7 cellular contexts compared by ENCODE assay signal in the genomic region with DNA sequence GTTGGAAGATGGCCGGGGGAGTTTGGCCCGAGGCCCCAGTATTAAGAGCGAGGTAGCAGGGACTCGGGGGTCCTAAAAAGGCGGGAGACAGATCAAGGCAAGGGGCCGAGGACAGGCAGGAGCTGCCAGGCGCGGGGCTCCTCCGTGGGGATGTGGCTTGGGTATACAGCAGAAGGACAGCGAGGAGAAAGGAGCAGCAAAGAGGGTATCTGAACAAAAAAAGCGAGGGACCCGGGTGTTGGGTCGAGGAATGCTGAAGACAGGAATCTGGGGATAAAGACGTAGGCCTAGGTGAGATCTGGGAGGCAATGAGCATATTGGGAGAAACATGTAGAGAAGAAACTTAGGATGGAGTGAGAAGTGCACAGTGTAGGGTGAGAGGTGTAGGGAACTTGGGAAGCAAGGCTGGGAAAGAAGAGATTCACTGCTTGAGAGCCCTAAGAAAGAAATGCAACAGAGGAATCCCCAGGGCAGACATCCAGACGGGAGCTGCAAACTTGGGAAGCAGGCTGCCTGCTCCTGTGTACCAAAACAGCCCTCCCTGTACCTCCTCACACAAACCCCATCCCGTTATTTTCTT. TPM values are rescaled to one million over a fixed set of nuclear protein-coding genes. Genes with fewer than 3 reads are reported as not detected.
A peak's percentile ranks its signal among the peaks of the same experiment; 100 is the strongest.
DNase-seq lines count a peak whose midpoint lies in the region; ATAC-seq and TF ChIP-seq lines count a peak whose summit lies in the region.

No MANE protein-coding gene starts in this region.

- H3K36me3 Mint-ChIP-seq in naive thymus-derived CD4-positive, alpha-beta T cell, result peaks cover 0 to 3% (median 0%) of the 10 kb centered on the region in 5 donors

- peak overlapping the region; percentile 75 for H3K4me3 ChIP-seq in GM06990 (replicated peaks; ENCODE audit: low read depth, low read length)
- peak overlapping the region; percentile 65 to 97 for H3K4me3 ChIP-seq in HCT116 (replicated peaks in 1 of 2; ENCODE audit: low read depth in 1 of 2, low read length in 2 of 2)
- H3K4me3 ChIP-seq in epithelial cell of proximal tubule (ENCODE audit: low read depth, low read length), result peak overlapping the region; percentile 78
- peak overlapping the region; percentile 57 for H3K4me3 ChIP-seq in naive thymus-derived CD4-positive, alpha-beta T cell (ENCODE audit: low read length)

- no peaks in the 10 kb centered on the region for H3K9me3 Mint-ChIP-seq in naive thymus-derived CD4-positive, alpha-beta T cell

- no TSS peak for BruUV-seq in HCT116 (replicated peaks; lab: Mats Ljungman, UMichigan)

- no peaks in the 10 kb centered on the region for H3K79me2 ChIP-seq in HCT116 (ENCODE audit: insufficient read depth, low read length)

- POLR2A ChIA-PET in HCT116 (lab: Charles Lee), result interaction anchor here (0.7 to 1.2 kb wide), 2 partner anchors 32 to 269 kb away, joined by 5 to 6 read pairs; no protein-coding TSS in a partner anchor
- POLR2A ChIA-PET in naive thymus-derived CD4-positive, alpha-beta T cell (lab: Charles Lee), result interaction anchor here (1.2 to 1.5 kb wide), 3 partner anchors 12 to 179 kb away, joined by 3 to 8 read pairs (median 6); a partner anchor contains a TSS

- RAD21 ChIA-PET in HCT116 (lab: Charles Lee; ENCODE audit: low non-redundant PET in 1 of 2, low total read pairs in 2 of 2, uncharacterized antibody in 2 of 2, unreplicated experiment in 2 of 2), result no interaction called here

- H3K27me3 ChIP-seq in GM06990 (replicated peaks; ENCODE audit: control insufficient read depth, insufficient read depth, low read length), result no peaks in the 10 kb centered on the region
- H3K27me3 ChIP-seq in HCT116 (ENCODE audit: insufficient read depth, low read length), result no peaks in the 10 kb centered on the region
- H3K27me3 ChIP-seq in naive thymus-derived CD4-positive, alpha-beta T cell (ENCODE audit: control insufficient read depth in 2 of 2, insufficient read depth in 2 of 2, low read length in 2 of 2), result no peaks in the 10 kb centered on the region

- H3K4me3 Mint-ChIP-seq in naive thymus-derived CD4-positive, alpha-beta T cell, result peak overlapping the region; percentile 80 to 94 (median 88)

- TF ChIP-seq CTCF in GM06990 (IDR thresholded peaks at IDR 0.05; ENCODE audit: insufficient read depth, low read length, poor library complexity, severe bottlenecking) (no peak), HCT116 (IDR thresholded peaks at IDR 0.05 in 2 of 3, conservative IDR thresholded peaks at IDR 0.05 in 1 of 3; ENCODE audit: borderline replicate concordance in 1 of 3, insufficient read depth in 1 of 3, low read depth in 2 of 3, low read length in 2 of 3) (no peak), epithelial cell of proximal tubule (conservative IDR thresholded peaks at IDR 0.05; ENCODE audit: low read depth, low read length) (no peak)

- no peak for TF ChIP-seq RAD21 in HCT116 (IDR thresholded peaks at IDR 0.05; ENCODE audit: low read depth)

- H3K36me3 ChIP-seq in GM06990 (ENCODE audit: control insufficient read depth, insufficient read depth, low read length), result peaks cover 4% of the 10 kb centered on the region
- H3K36me3 ChIP-seq in HCT116 (ENCODE audit: control insufficient read depth in 1 of 2, insufficient read depth in 2 of 2, low read length in 2 of 2), result peaks cover 2 to 14% of the 10 kb centered on the region in 2 experiments; a peak in 1 of 4 replicates
- no peaks in the 10 kb centered on the region for H3K36me3 ChIP-seq in naive thymus-derived CD4-positive, alpha-beta T cell (ENCODE audit: control insufficient read depth in 2 of 3, insufficient read depth in 3 of 3, low read length in 3 of 3)

- H3K27ac ChIP-seq in HCT116 (ENCODE audit: low read depth, low read length), result peak overlapping the region; percentile 39
- peak overlapping the region; percentile 69 for H3K27ac ChIP-seq in naive thymus-derived CD4-positive, alpha-beta T cell (ENCODE audit: low read depth, low read length)

- H3K9ac ChIP-seq in HCT116 (ENCODE audit: low read length), result peak overlapping the region; percentile 94; the same call in 1 of the 2 replicates

- no peaks in the 10 kb centered on the region for H3K27me3 Mint-ChIP-seq in naive thymus-derived CD4-positive, alpha-beta T cell

- H2AFZ ChIP-seq in HCT116 (ENCODE audit: low read depth, low read length, poor library complexity, severe bottlenecking), result no peak overlapping the region

- DNase-seq in GM06990 (ENCODE audit: extremely low read depth, insufficient read length), result no peak
- no peak for DNase-seq in HCT116 (ENCODE audit: low read depth, low spot score)
- DNase-seq in RPMI7951 (ENCODE audit: low read depth), result peak; percentile 3
- no peak for DNase-seq in epithelial cell of proximal tubule (ENCODE audit: low read depth)
- peak in 2 of 9 donors; percentile 18 to 31 for DNase-seq in naive thymus-derived CD4-positive, alpha-beta T cell
- no peak for DNase-seq in LoVo (ENCODE audit: low spot score)
- no peak for DNase-seq in stimulated activated naive CD4-positive, alpha-beta T cell treated with Interleukin-2 at 50 U/mL for 16 hours (lab: John Stamatoyannopoulos, UW)

- H3K4me2 ChIP-seq in HCT116 (ENCODE audit: low read length), result peak overlapping the region; percentile 100

- no peaks in the 10 kb centered on the region for H4K20me1 ChIP-seq in HCT116 (ENCODE audit: insufficient read depth)

- CTCF ChIA-PET in HCT116 (lab: Charles Lee), result interaction anchor here (1.2 to 7.2 kb wide), 2 partner anchors 12 to 270 kb away, joined by 7 to 48 read pairs; a partner anchor contains a TSS
- CTCF ChIA-PET in naive thymus-derived CD4-positive, alpha-beta T cell (lab: Charles Lee), result no interaction called here

- H3K4me1 ChIP-seq in HCT116 (ENCODE audit: control insufficient read depth in 1 of 2, insufficient read depth in 2 of 2, low read length in 2 of 2), result peaks cover 10 to 21% of the 10 kb centered on the region in 2 experiments
- peaks cover 10% of the 10 kb centered on the region in 2 donors for H3K4me1 ChIP-seq in naive thymus-derived CD4-positive, alpha-beta T cell (ENCODE audit: control insufficient read depth in 2 of 2, insufficient read depth in 2 of 2, low read length in 2 of 2)

- ATAC-seq in HCT116, result peak; percentile 21
- no peak for ATAC-seq in naive thymus-derived CD4-positive, alpha-beta T cell

- intact Hi-C loops in HCT116 (cut with micrococcal nuclease), result no loop called here
- intact Hi-C loops in naive thymus-derived CD4-positive, alpha-beta T cell (cut with micrococcal nuclease), result loop anchor here (1.0 to 2.0 kb wide), 4 partner anchors 13 to 35 kb away; a partner anchor contains a TSS

- no peak for TF ChIP-seq POLR2A in HCT116 (IDR thresholded peaks at IDR 0.05; ENCODE audit: borderline replicate concordance, extremely low read depth, insufficient read depth, insufficient read length)

- no peaks in the 10 kb centered on the region for H3K9me3 ChIP-seq in HCT116 (ENCODE audit: control insufficient read depth in 1 of 2, insufficient read depth in 1 of 2, low read depth in 1 of 2, low read length in 2 of 2)
- no peaks in the 10 kb centered on the region for H3K9me3 ChIP-seq in naive thymus-derived CD4-positive, alpha-beta T cell (ENCODE audit: control insufficient read depth in 2 of 3, low read length in 3 of 3)

- H3K27ac Mint-ChIP-seq in naive thymus-derived CD4-positive, alpha-beta T cell, result peak overlapping the region; percentile 20 to 92 (median 84)

- H3K9me2 ChIP-seq in HCT116 (ENCODE audit: insufficient read depth), result no peaks in the 10 kb centered on the region

- H3K4me1 Mint-ChIP-seq in naive thymus-derived CD4-positive, alpha-beta T cell, result peaks cover 16 to 35% (median 29%) of the 10 kb centered on the region in 7 donors

TF ChIP-seq in HCT116, 20 proteins besides CTCF, POLR2A, EP300 and RAD21 (continues in another document):
- TF ChIP-seq FOSL1 (IDR thresholded peaks at IDR 0.05; ENCODE audit: low read depth), result no peak
- no peak for TF ChIP-seq ZNF274 (IDR thresholded peaks at IDR 0.05; ENCODE audit: low read depth, low read length)
- TF ChIP-seq SIN3A (IDR thresholded peaks at IDR 0.05; ENCODE audit: low read depth), result no peak

RNA-seq across cellular contexts. Expression of a gene that starts 10.9 kb away (rescaled TPM):
- 18.0 TPM for total RNA-seq in HCT116 (2021; ENCODE audit: unreplicated experiment)
- polyA plus RNA-seq in HCT116 (2012), result 12.4 and 13.3 TPM in 2 replicates
- 10.7 and 13.6 TPM in 2 replicates for total RNA-seq in RPMI7951 (2014; rRNA removed; shearing (Covaris generic))
- 12.9 and 15.7 TPM in 2 replicates for total RNA-seq in epithelial cell of proximal tubule
- 10 to 100 TPM in 1 of 5 experiments, 1 to 10 TPM in 4; 1.9 to 10.4 (median 7.1) TPM for total RNA-seq in naive thymus-derived CD4-positive, alpha-beta T cell
- under 1 TPM; 0.14 to 0.21 TPM for polyA plus RNA-seq in naive thymus-derived CD4-positive, alpha-beta T cell

RNA-seq across cellular contexts. Expression of a gene that starts 12.9 kb away (rescaled TPM):
- total RNA-seq in HCT116 (2021; ENCODE audit: unreplicated experiment) (8.5 TPM), epithelial cell of proximal tubule (0.94 and 3.1 TPM in 2 replicates)
- polyA plus RNA-seq in HCT116 (2012), result 3.2 and 4.8 TPM in 2 replicates
- 0.78 and 1.8 TPM in 2 replicates for total RNA-seq in RPMI7951 (2014; rRNA removed; shearing (Covaris generic))
- 10 to 100 TPM in 1 of 5 experiments, 1 to 10 TPM in 4; 3.6 to 37.8 (median 5.3) TPM for total RNA-seq in naive thymus-derived CD4-positive, alpha-beta T cell
- 1 to 10 TPM in 1 of 2 donors, under 1 TPM in 1; 0.54 to 2.0 TPM for polyA plus RNA-seq in naive thymus-derived CD4-positive, alpha-beta T cell

RNA-seq across cellular contexts. Expression of a gene that starts 33.7 kb away (rescaled TPM):
- total RNA-seq in HCT116 (2021; ENCODE audit: unreplicated experiment) (70.2 TPM), epithelial cell of proximal tubule (3,534 and 3,636 TPM in 2 replicates)
- 1,152 and 1,325 TPM in 2 replicates for polyA plus RNA-seq in HCT116 (2012)
- 1,489 and 2,299 TPM in 2 replicates for total RNA-seq in RPMI7951 (2014; rRNA removed; shearing (Covaris generic))
- 10 to 100 TPM; 40.8 to 64.5 (median 46.4) TPM for total RNA-seq in naive thymus-derived CD4-positive, alpha-beta T cell
- 100 to 1,000 TPM; 578 to 717 TPM for polyA plus RNA-seq in naive thymus-derived CD4-positive, alpha-beta T cell

RNA-seq across cellular contexts. Expression of a gene that starts 34.1 kb away (rescaled TPM):
- total RNA-seq in HCT116 (2021; ENCODE audit: unreplicated experiment) (44.5 TPM), epithelial cell of proximal tubule (50.1 and 61.5 TPM in 2 replicates)
- polyA plus RNA-seq in HCT116 (2012), result 29.1 and 32.6 TPM in 2 replicates
- total RNA-seq in RPMI7951 (2014; rRNA removed; shearing (Covaris generic)), result 39.2 and 45.1 TPM in 2 replicates
- 100 to 1,000 TPM in 1 of 5 experiments, 10 to 100 TPM in 4; 45.2 to 109 (median 62.7) TPM for total RNA-seq in naive thymus-derived CD4-positive, alpha-beta T cell
- polyA plus RNA-seq in naive thymus-derived CD4-positive, alpha-beta T cell, result 10 to 100 TPM; 69.6 to 86.7 TPM

RNA-seq across cellular contexts. Expression of a gene that starts 41.4 kb away (rescaled TPM):
- total RNA-seq in HCT116 (2021; ENCODE audit: unreplicated experiment), result 90.9 TPM
- polyA plus RNA-seq in HCT116 (2012), result 65.1 and 81.6 TPM in 2 replicates
- total RNA-seq in RPMI7951 (2014; rRNA removed; shearing (Covaris generic)), result 54.7 and 85.4 TPM in 2 replicates
- total RNA-seq in epithelial cell of proximal tubule, result 62.0 and 81.2 TPM in 2 replicates
- total RNA-seq in naive thymus-derived CD4-positive, alpha-beta T cell, result 10 to 100 TPM; 19.0 to 77.2 (median 24.1) TPM
- polyA plus RNA-seq in naive thymus-derived CD4-positive, alpha-beta T cell, result 1 to 10 TPM; 7.0 to 9.6 TPM

Comparison
In these comparisons a context has a peak if more than half of its experiments do, and no peak if none do; other contexts are left out.
1. RNA of a gene that starts 33.7 kb away (total RNA-seq): 3,534 to 3,636 TPM in epithelial cell of proximal tubule and 1,489 to 2,299 TPM in RPMI7951; 70.2 TPM in HCT116 (single experiment) and 40.8 to 64.5 TPM in naive thymus-derived CD4-positive, alpha-beta T cell; every median in the first group is over 10 times any median in the second.
2. Peak in every context shown above with its lines, with median percentiles within 50 percentile points of each other: H3K4me3 ChIP-seq.